10 cellular contexts compared by ENCODE assay signal in genomic region chr11:114058026-114058706, GRCh38. TPM values are rescaled to one million over a fixed set of nuclear protein-coding genes. Genes with fewer than 3 reads are reported as not detected.
A peak's percentile ranks its signal among the peaks of the same experiment; 100 is the strongest.
DNase-seq lines count a peak whose midpoint lies in the region; ATAC-seq, FAIRE-seq and TF ChIP-seq lines count a peak whose summit lies in the region.
"Had no signal": no experiment of that assay in that cellular context is flagged by ENCODE, and none has a peak within 500 bp of the region (broad histone marks: within the 10 kb centered on the region; RNA-seq: fewer than 3 reads in every experiment).

No MANE protein-coding gene starts in this region.

- no peak overlapping the region for H3K27ac Mint-ChIP-seq in nephron progenitor cell

- TF ChIP-seq EP300 in HepG2 (IDR thresholded peaks at IDR 0.05; ENCODE audit: low read depth in 2 of 2, low read length in 2 of 2) (no peak), HepG2 (CRISPR knock-in tag; IDR thresholded peaks at IDR 0.05; ENCODE audit: borderline replicate concordance) (no peak)

- H3K36me3 Mint-ChIP-seq in nephron progenitor cell (ENCODE audit: low read depth): peaks cover under 1% of the 10 kb centered on the region

- H3K9me3 ChIP-seq in liver (ENCODE audit: control insufficient read depth in 4 of 4, low read length in 3 of 4): no peaks in the 10 kb centered on the region
- no peaks in the 10 kb centered on the region for H3K9me3 ChIP-seq in HepG2 (ENCODE audit: low read length)
- no peaks in the 10 kb centered on the region for H3K9me3 ChIP-seq in aorta (ENCODE audit: control insufficient read depth, low read length)

- H3K27me3 ChIP-seq in liver (ENCODE audit: control insufficient read depth in 4 of 4, insufficient read depth in 4 of 4, low read length in 3 of 4) (no peaks in the 10 kb centered on the region), HepG2 (ENCODE audit: control insufficient read depth in 1 of 2, insufficient read depth in 2 of 2, low read length in 2 of 2) (peaks cover 9 to 59% of the 10 kb centered on the region in 2 experiments), aorta (ENCODE audit: control insufficient read depth in 1 of 2, insufficient read depth in 2 of 2, low read length in 1 of 2) (no peaks in the 10 kb centered on the region)

- H3K4me1 Mint-ChIP-seq in nephron progenitor cell: peaks cover 49% of the 10 kb centered on the region

- no peak overlapping the region for H3K4me2 ChIP-seq in HepG2 (ENCODE audit: low read depth, low read length)

- H4K20me1 ChIP-seq in HepG2 (ENCODE audit: insufficient read depth, low read length): 0 out of 2 replicates have a peak, but pooled peaks cover 4% of the 10 kb centered on the region

- POLR2A ChIA-PET in HepG2 (lab: Yijun Ruan, JAX): no interaction called here

- CTCF ChIA-PET in HepG2 (lab: Yijun Ruan, JAX; ENCODE audit: low intra/inter-chr PET ratio, low total read pairs): no interaction called here

- in situ Hi-C loops in HepG2 (cut with HindIII; ENCODE audit: extremely low pct_ligation_motif_present, low pct_unique_long_range_greater_than_20kb): no loop called here

- WGBS in liver: 39% methylated on average over 25 of the region's 25 CpGs
- WGBS in HepG2 (ENCODE audit: low lambda C conversion rate): 33% methylated on average over 5 of the region's 25 CpGs
- WGBS in aorta, 2 donors: 45 to 46% methylated on average over 25 of the region's 25 CpGs

- FAIRE-seq in HepG2 (lab: Jason Lieb, UNC): no peak

- no peaks in the 10 kb centered on the region for H3K79me2 ChIP-seq in HepG2 (ENCODE audit: insufficient read depth, low read length)

- H3K27ac ChIP-seq in liver (ENCODE audit: low read depth in 1 of 2, low read length in 2 of 2): peak overlapping the region; percentile 81 to 84
- H3K27ac ChIP-seq in HepG2 (ENCODE audit: extremely low read length, insufficient read depth, low read length): no peak overlapping the region
- H3K27ac ChIP-seq in aorta (ENCODE audit: low read depth in 1 of 2, low read length in 2 of 2): peak overlapping the region; percentile 79 to 91

- ATAC-seq in HepG2 (no peak), aorta (ENCODE audit: low FRiP score) (peak; percentile 2)

- no peak overlapping the region for H2AFZ ChIP-seq in HepG2 (ENCODE audit: low read length)

- peaks cover 12% of the 10 kb centered on the region for H3K27me3 Mint-ChIP-seq in nephron progenitor cell (ENCODE audit: low read depth, poor library complexity)

- H3K4me3 ChIP-seq in liver (ENCODE audit: low read depth in 1 of 3, low read length in 3 of 3): peak overlapping the region in 2 of 3 donors; percentile 64 to 73
- no peak overlapping the region for H3K4me3 ChIP-seq in HepG2 (replicated peaks in 1 of 3; ENCODE audit: insufficient read depth in 1 of 3, low read depth in 2 of 3, low read length in 3 of 3)
- H3K4me3 ChIP-seq in fibroblast of villous mesenchyme (ENCODE audit: low read depth, low read length): peak overlapping the region; percentile 96
- H3K4me3 ChIP-seq in aorta (ENCODE audit: low read length in 2 of 2): peak overlapping the region; percentile 28 to 65

- no peaks in the 10 kb centered on the region for H3K9me3 Mint-ChIP-seq in nephron progenitor cell

- H3K9ac ChIP-seq in liver (ENCODE audit: low read depth in 1 of 2, low read length in 2 of 2) (peak overlapping the region; percentile 4 to 84), HepG2 (ENCODE audit: insufficient read depth, low read depth, low read length) (no peak overlapping the region)

- peaks cover 0 to 1% (median under 1%) of the 10 kb centered on the region in 4 donors for H3K36me3 ChIP-seq in liver (ENCODE audit: control insufficient read depth in 4 of 4, insufficient read depth in 3 of 4, low read depth in 1 of 4, low read length in 3 of 4)
- no peaks in the 10 kb centered on the region for H3K36me3 ChIP-seq in HepG2 (replicated peaks in 1 of 2; ENCODE audit: control insufficient read depth in 1 of 2, insufficient read depth in 2 of 2, low read length in 2 of 2)
- H3K36me3 ChIP-seq in aorta (ENCODE audit: control insufficient read depth in 1 of 2, insufficient read depth in 2 of 2, low read length in 1 of 2): no peaks in the 10 kb centered on the region

- no peak for DNase-seq in HepG2 (ENCODE audit: low spot score)
- peak; percentile 47 for DNase-seq in fibroblast of villous mesenchyme (ENCODE audit: low read depth)
- peak; percentile 38 for DNase-seq in nephron progenitor cell
- DNase-seq in aorta: peak; percentile 70 to 89
- DNase-seq in DMS 273 (lab: John Stamatoyannopoulos, UW; ENCODE audit: unreplicated experiment): no peak
- no peak for DNase-seq in NCI-H128 (lab: John Stamatoyannopoulos, UW; ENCODE audit: unreplicated experiment)
- no peak for DNase-seq in superior temporal gyrus (ENCODE audit: extremely low spot score)
- DNase-seq: RPMI8226; stimulated activated CD4-positive, alpha-beta T cell treated with anti-CD3 and anti-CD28 coated beads, Interleukin-2, amount 100 ng/mL, for 48 hours had no signal

- no peak for TF ChIP-seq POLR2A in HepG2 (IDR thresholded peaks at IDR 0.05; ENCODE audit: insufficient read depth in 1 of 2, low read depth in 2 of 2, low read length in 2 of 2)

- no TSS peak for BruUV-seq in HepG2 (replicated peaks; lab: Mats Ljungman, UMichigan)

- peak overlapping the region; percentile 93 for H3K4me3 Mint-ChIP-seq in nephron progenitor cell

- intact Hi-C loops in HepG2 (cut with micrococcal nuclease; ENCODE audit: unreplicated experiment): no loop called here
- intact Hi-C loops in aorta (cut with DNase I): loop anchor here (2.0 kb wide), 3 partner anchors 21 to 203 kb away; no protein-coding TSS in a partner anchor

- TF ChIP-seq RAD21 in liver (IDR thresholded peaks at IDR 0.05) (peak in 1 of 2 donors; percentile 51), HepG2 (CRISPR knock-in tag; IDR thresholded peaks at IDR 0.05) (no peak)

- H3K4me1 ChIP-seq in liver (ENCODE audit: control insufficient read depth in 4 of 4, insufficient read depth in 4 of 4, low read length in 3 of 4) (peaks cover 2 to 24% (median 11%) of the 10 kb centered on the region in 4 donors), HepG2 (ENCODE audit: insufficient read depth, low read length) (no peaks in the 10 kb centered on the region), aorta (ENCODE audit: control insufficient read depth in 1 of 2, insufficient read depth in 2 of 2, low read length in 2 of 2) (peaks cover 0 to 5% of the 10 kb centered on the region in 2 donors)

- TF ChIP-seq CTCF in liver (IDR thresholded peaks at IDR 0.05; ENCODE audit: low read depth, low read length, missing input control) (no peak), HepG2 (CRISPR knock-in tag; IDR thresholded peaks at IDR 0.05) (no peak), fibroblast of villous mesenchyme (IDR thresholded peaks at IDR 0.05; ENCODE audit: insufficient read depth, low read depth, low read length) (no peak), nephron progenitor cell (IDR thresholded peaks at IDR 0.05) (no peak)

TF ChIP-seq in liver, 16 proteins besides CTCF, POLR2A, EP300 and RAD21 (continues in another document):
- TF ChIP-seq NR2F2 (IDR thresholded peaks at IDR 0.05): no peak
- peak; percentile 57 for TF ChIP-seq MAX (IDR thresholded peaks at IDR 0.05)
- peak in 1 of 2 donors; percentile 68 for TF ChIP-seq JUND (IDR thresholded peaks at IDR 0.05)
- peak; percentile 77 to 87 for TF ChIP-seq RXRA (IDR thresholded peaks at IDR 0.05)
- peak; percentile 66 for TF ChIP-seq SP1 (IDR thresholded peaks at IDR 0.05)
- no peak for TF ChIP-seq GABPA (IDR thresholded peaks at IDR 0.05 in 1 of 2, conservative IDR thresholded peaks at IDR 0.05 in 1 of 2)

TF ChIP-seq in HepG2, 621 proteins besides CTCF, POLR2A, EP300 and RAD21 (continues in another document):
- TF ChIP-seq HNF4A (CRISPR knock-in tag; IDR thresholded peaks at IDR 0.05): no peak

RNA-seq across cellular contexts. Expression of gene ZBTB16, which starts 1.3 kb away (rescaled TPM):
- total RNA-seq in liver (100 to 1,000 TPM in 1 of 2 donors, 1 to 10 TPM in 1; 8.9 to 140 TPM), HepG2 (2016; rRNA removed; fragmentation: Illumina TruSeq; extraction: Trizol) (not detected in 2 replicates), fibroblast of villous mesenchyme (0.32 and 0.86 TPM in 2 replicates), aorta (100 to 1,000 TPM in 1 of 2 donors, 10 to 100 TPM in 1; 54.5 to 283 TPM)
- polyA plus RNA-seq in liver (10 to 100 TPM; 18.7 to 50.4 TPM), HepG2 (2011; rRNA removed) (not detected in 2 replicates), aorta (10 to 100 TPM; 32.9 to 94.5 TPM)
- not detected in 2 replicates for total RNA-seq in HepG2 (2016; cell fraction: cytosol; rRNA removed; fragmentation: Illumina TruSeq; extraction: Trizol; ENCODE audit: low read depth)
- not detected in 2 replicates for total RNA-seq in HepG2 (2016; cell fraction: insoluble cytoplasmic fraction; rRNA removed; fragmentation: Illumina TruSeq; extraction: Trizol)
- total RNA-seq in HepG2 (2016; cell fraction: membrane; rRNA removed; fragmentation: Illumina TruSeq; extraction: Trizol): not detected in 2 replicates
- not detected in 2 replicates for total RNA-seq in HepG2 (2016; cell fraction: nucleus; rRNA removed; fragmentation: Illumina TruSeq; extraction: Trizol)
- polyA plus RNA-seq in HepG2 (2011; cell fraction: cytosol; rRNA removed): not detected in 2 replicates
- polyA plus RNA-seq in HepG2 (2011; cell fraction: nucleus; rRNA removed): not detected in 2 replicates
- not detected in 2 replicates for polyA plus RNA-seq in HepG2 (2012)
- polyA plus RNA-seq in HepG2 (2016; cell fraction: cytosol; fragmentation: Illumina TruSeq; extraction: Trizol; ENCODE audit: low read depth): not detected in 2 replicates
- polyA plus RNA-seq in HepG2 (2016; cell fraction: insoluble cytoplasmic fraction; fragmentation: Illumina TruSeq; extraction: Trizol; ENCODE audit: low read depth): not detected in 2 replicates
- not detected in 2 replicates for polyA plus RNA-seq in HepG2 (2016; cell fraction: membrane; fragmentation: Illumina TruSeq; extraction: Trizol; ENCODE audit: low read depth)
- not detected in 2 replicates for polyA plus RNA-seq in HepG2 (2016; cell fraction: nucleus; fragmentation: Illumina TruSeq; extraction: Trizol; ENCODE audit: insufficient read depth, low read depth)
- not detected in 2 replicates for polyA minus RNA-seq in HepG2 (2011; rRNA and poly(A)+ RNA removed; ENCODE audit: low replicate concordance)
- not detected in 2 replicates for polyA minus RNA-seq in HepG2 (2011; cell fraction: cytosol; rRNA and poly(A)+ RNA removed)
- polyA minus RNA-seq in HepG2 (2011; cell fraction: nucleus; rRNA and poly(A)+ RNA removed): not detected in 2 replicates

Comparison
In these comparisons a context has a peak if more than half of its experiments do, and no peak if none do; other contexts are left out.
1. H3K4me3 ChIP-seq: peak in liver (2 of 3), fibroblast of villous mesenchyme (single experiment) and aorta (2 of 2); none in HepG2 (0 of 3).
2. DNase-seq: peak in fibroblast of villous mesenchyme (single experiment), nephron progenitor cell (single experiment) and aorta (2 of 2); none in HepG2 (single experiment), DMS 273 (single experiment), NCI-H128 (single experiment) and superior temporal gyrus (single experiment).